2 cellular contexts compared by ENCODE assay signal in genomic region chr2:79223539-79223938, GRCh38.
TF ChIP-seq lines count a peak whose summit lies in the region.

No MANE protein-coding gene starts in this region.

TF ChIP-seq in HepG2, 621 proteins besides CTCF, POLR2A, EP300 and RAD21:
- TF ChIP-seq STAG1 (CRISPR knock-in tag; IDR thresholded peaks at IDR 0.05), result peak; percentile 21; the same call in 1 of the 2 replicates
- TF ChIP-seq, protein P1, sequence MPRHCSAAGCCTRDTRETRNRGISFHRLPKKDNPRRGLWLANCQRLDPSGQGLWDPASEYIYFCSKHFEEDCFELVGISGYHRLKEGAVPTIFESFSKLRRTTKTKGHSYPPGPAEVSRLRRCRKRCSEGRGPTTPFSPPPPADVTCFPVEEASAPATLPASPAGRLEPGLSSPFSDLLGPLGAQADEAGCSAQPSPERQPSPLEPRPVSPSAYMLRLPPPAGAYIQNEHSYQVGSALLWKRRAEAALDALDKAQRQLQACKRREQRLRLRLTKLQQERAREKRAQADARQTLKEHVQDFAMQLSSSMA (CRISPR knock-in tag; IDR thresholded peaks at IDR 0.05), result no peak
TF ChIP-seq in HepG2: peak in this region for 1.

TF ChIP-seq in H1, 55 proteins besides CTCF, POLR2A, EP300 and RAD21:
- TF ChIP-seq TEAD4 (IDR thresholded peaks at IDR 0.05; ENCODE audit: low read depth, low read length) (no peak), BACH1 (IDR thresholded peaks at IDR 0.05; ENCODE audit: low read length) (no peak), BCL11A (IDR thresholded peaks at IDR 0.05; ENCODE audit: low read depth in 2 of 2, low read length in 2 of 2) (no peak), CBX5 (IDR thresholded peaks at IDR 0.05; ENCODE audit: low read depth, low read length) (no peak), FOSL1 (IDR thresholded peaks at IDR 0.05; ENCODE audit: insufficient read depth, low read depth, low read length) (no peak), TCF12 (IDR thresholded peaks at IDR 0.05; ENCODE audit: low read depth, low read length) (no peak), POU5F1 (IDR thresholded peaks at IDR 0.05; ENCODE audit: low read depth, low read length) (no peak), ASH2L (IDR thresholded peaks at IDR 0.05; ENCODE audit: low read length) (no peak), CREB1 (IDR thresholded peaks at IDR 0.05) (no peak), HDAC6 (IDR thresholded peaks at IDR 0.05; ENCODE audit: low read depth, low read length) (no peak), CEBPB (IDR thresholded peaks at IDR 0.05; ENCODE audit: low read depth, low read length) (no peak), MAFK (IDR thresholded peaks at IDR 0.05; ENCODE audit: low read depth, low read length) (no peak), CBX8 (IDR thresholded peaks at IDR 0.05; ENCODE audit: borderline replicate concordance, low read depth, low read length) (no peak), CHD2 (IDR thresholded peaks at IDR 0.05; ENCODE audit: low read length) (no peak)
TF ChIP-seq in H1: peak in this region for 0.
